ENCODE assay signal across 9 cellular contexts in genomic region chr14:91980157-91980556, GRCh38. TPM values are rescaled to one million over a fixed set of nuclear protein-coding genes. Genes with fewer than 3 reads are reported as not detected.
A peak's percentile ranks its signal among the peaks of the same experiment; 100 is the strongest.
DNase-seq lines count a peak whose midpoint lies in the region; ATAC-seq, FAIRE-seq and TF ChIP-seq lines count a peak whose summit lies in the region.
"Had no signal": no experiment of that assay in that cellular context is flagged by ENCODE, and none has a peak within 500 bp of the region (broad histone marks: within the 10 kb centered on the region; RNA-seq: fewer than 3 reads in every experiment).

No MANE protein-coding gene starts in this region.

- H3K9me3 ChIP-seq in A549 (no peaks in the 10 kb centered on the region), skeletal muscle satellite cell (replicated peaks; ENCODE audit: low read length) (no peaks in the 10 kb centered on the region), kidney (ENCODE audit: control insufficient read depth in 1 of 2, low read length in 2 of 2) (no peaks in the 10 kb centered on the region), MG63 (no peaks in the 10 kb centered on the region), uterus (no peaks in the 10 kb centered on the region)

- peak overlapping the region; percentile 23 for H3K4me2 ChIP-seq in A549
- H3K4me2 ChIP-seq in skeletal muscle satellite cell (ENCODE audit: low read length) = peak overlapping the region; percentile 60

- DNase-seq in A549 (ENCODE audit: low read depth in 1 of 2, low spot score in 1 of 2) (peak; percentile 76 to 84), HPDE6-E6E7 (ENCODE audit: extremely low spot score) (peak; percentile 95), brain pericyte (ENCODE audit: low read depth, low spot score) (peak; percentile 21), kidney (no peak), MG63 (no peak), uterus (no peak)

- TF ChIP-seq POLR2A in A549 (IDR thresholded peaks at IDR 0.05; ENCODE audit: low read length) (no peak), uterus (IDR thresholded peaks at IDR 0.05) (no peak)

- H3K36me3 ChIP-seq in skeletal muscle satellite cell (ENCODE audit: insufficient read depth, low read length) (no peaks in the 10 kb centered on the region), kidney (ENCODE audit: control insufficient read depth in 1 of 2, insufficient read depth in 2 of 2, low read length in 2 of 2) (peaks cover 0 to 4% of the 10 kb centered on the region in 2 donors), MG63 (peaks cover 7% of the 10 kb centered on the region; the same call in 1 of the 2 replicates), uterus (no peaks in the 10 kb centered on the region)

- H3K4me1 ChIP-seq in A549 (peaks cover 16% of the 10 kb centered on the region), skeletal muscle satellite cell (ENCODE audit: control insufficient read depth, insufficient read depth, low read length) (peaks cover 56% of the 10 kb centered on the region), kidney (ENCODE audit: control insufficient read depth in 1 of 2, insufficient read depth in 1 of 2, low read depth in 1 of 2, low read length in 2 of 2) (peaks cover 0 to 2% of the 10 kb centered on the region in 2 donors), uterus (peaks cover 0 to 10% of the 10 kb centered on the region in 2 donors)

- TF ChIP-seq EP300 in A549 (IDR thresholded peaks at IDR 0.05) = no peak

- ATAC-seq in A549 (peak; percentile 92 to 99), GM18873 (IDR thresholded peaks at IDR 0.05; ENCODE audit: low FRiP score, unreplicated experiment) (peak; percentile 43)

- H3K27me3 ChIP-seq in skeletal muscle satellite cell (ENCODE audit: control insufficient read depth, insufficient read depth, low read length) (no peaks in the 10 kb centered on the region), MG63 (no peaks in the 10 kb centered on the region), uterus (no peaks in the 10 kb centered on the region)

- POLR2A ChIA-PET in A549 (lab: Yijun Ruan, JAX) = interaction anchor here (0.6 to 1.0 kb wide), 2 partner anchors 51 to 470 kb away, joined by 3 read pairs; partner anchors contain the start of gene PPP4R3A

- FAIRE-seq in A549 (lab: Jason Lieb, UNC) = peak; percentile 89
- no peak for FAIRE-seq in kidney (lab: Jason Lieb, UNC)
- FAIRE-seq: GM18507 had no signal

- peak overlapping the region; percentile 15 for H3K9ac ChIP-seq in skeletal muscle satellite cell (ENCODE audit: low read depth, low read length)
- H3K9ac ChIP-seq in kidney (ENCODE audit: low read length in 2 of 2) = no peak overlapping the region

- CTCF ChIA-PET in A549 (lab: Yijun Ruan, JAX) = interaction anchor here (1.6 kb wide), 1 partner anchor 17 kb away, joined by 5 read pairs; no protein-coding TSS in a partner anchor

- no peak for TF ChIP-seq RAD21 in A549 (conservative IDR thresholded peaks at IDR 0.05 in 1 of 2, IDR thresholded peaks at IDR 0.05 in 1 of 2)

- TF ChIP-seq CTCF in A549 (IDR thresholded peaks at IDR 0.05) (no peak), kidney (IDR thresholded peaks at IDR 0.05; ENCODE audit: borderline replicate concordance, extremely low read depth, insufficient read depth) (no peak), uterus (IDR thresholded peaks at IDR 0.05) (no peak)

- intact Hi-C loops in kidney (cut with DNase I) = no loop called here
- intact Hi-C loops in uterus (cut with DNase I; ENCODE audit: low total_unique reads) = no loop called here

- H3K4me3 ChIP-seq in A549 (no peak overlapping the region), skeletal muscle satellite cell (ENCODE audit: low read length) (no peak overlapping the region), kidney (ENCODE audit: low read length in 2 of 2) (no peak overlapping the region), MG63 (no peak overlapping the region), uterus (no peak overlapping the region)

- H3K27ac ChIP-seq in A549 (no peak overlapping the region), kidney (ENCODE audit: low read depth in 2 of 2, low read length in 2 of 2) (no peak overlapping the region), uterus (peak overlapping the region in 1 of 2 donors; percentile 19)

TF ChIP-seq in A549, 52 proteins besides CTCF, POLR2A, EP300 and RAD21:
- peak; percentile 87 for TF ChIP-seq JUNB (IDR thresholded peaks at IDR 0.05)
- peak; percentile 38; the same call in 1 of the 2 replicates for TF ChIP-seq USF2 (IDR thresholded peaks at IDR 0.05)
- peak; percentile 49 for TF ChIP-seq MAFK (IDR thresholded peaks at IDR 0.05; ENCODE audit: partially characterized antibody)
- TF ChIP-seq POLR2AphosphoS2 (conservative IDR thresholded peaks at IDR 0.05; ENCODE audit: low read length) = no peak
- TF ChIP-seq FOSL2 (IDR thresholded peaks at IDR 0.05) = peak; percentile 77
- peak; percentile 86 for TF ChIP-seq FOSL2 (CRISPR knock-in tag; IDR thresholded peaks at IDR 0.05)
- no peak for TF ChIP-seq ESRRA (IDR thresholded peaks at IDR 0.05; ENCODE audit: borderline replicate concordance, low read length)

RNA-seq across cellular contexts. Expression of gene FBLN5, which starts 32.7 kb away (rescaled TPM):
- polyA plus RNA-seq in A549 (2011; rRNA removed) (0.88 and 2.1 TPM in 2 replicates), A549 (2017; fragmentation: RNase III; extraction: RNeasy Plus Mini Kit Qiagen cat#74134 plus additional on column Dnase treatment) (1.3 to 1.8 TPM (median 1.5 TPM) in 3 replicates), kidney (ENCODE audit: insufficient read depth, low read depth, low replicate concordance) (75.2 TPM)
- 0.95 and 1.2 TPM in 2 replicates for polyA plus RNA-seq in A549 (2012; cell fraction: cytosol; rRNA removed)
- polyA plus RNA-seq in A549 (2012; cell fraction: nucleus; rRNA removed) = 0.88 and 3.0 TPM in 2 replicates
- 1.5 TPM in 2 replicates for polyA minus RNA-seq in A549 (2011; rRNA and poly(A)+ RNA removed)
- 38.5 and 46.3 TPM in 2 replicates for total RNA-seq in skeletal muscle satellite cell (2012; rRNA removed)
- total RNA-seq in kidney (99.0 TPM), uterus (100 to 1,000 TPM in 2 of 4 donors, 10 to 100 TPM in 2; 48.0 to 304 (median 165) TPM)
- total RNA-seq in MG63 (2014; rRNA removed; shearing (Covaris generic); ENCODE audit: low replicate concordance) = 0.16 and 26.2 TPM in 2 replicates

RNA-seq across cellular contexts. Expression of gene TRIP11, which starts 59.7 kb away (rescaled TPM):
- polyA plus RNA-seq in A549 (2011; rRNA removed) (24.5 and 26.8 TPM in 2 replicates), A549 (2017; fragmentation: RNase III; extraction: RNeasy Plus Mini Kit Qiagen cat#74134 plus additional on column Dnase treatment) (7.8 to 8.0 TPM (median 7.9 TPM) in 3 replicates), kidney (ENCODE audit: insufficient read depth, low read depth, low replicate concordance) (6.2 TPM)
- polyA plus RNA-seq in A549 (2012; cell fraction: cytosol; rRNA removed) = 3.1 and 3.7 TPM in 2 replicates
- 1.8 and 2.8 TPM in 2 replicates for polyA plus RNA-seq in A549 (2012; cell fraction: nucleus; rRNA removed)
- 59.3 and 65.9 TPM in 2 replicates for polyA minus RNA-seq in A549 (2011; rRNA and poly(A)+ RNA removed)
- total RNA-seq in skeletal muscle satellite cell (2012; rRNA removed) = 19.4 and 25.3 TPM in 2 replicates
- total RNA-seq in kidney (71.5 TPM), uterus (10 to 100 TPM; 17.1 to 68.7 (median 47.7) TPM)
- 7.9 and 13.4 TPM in 2 replicates for total RNA-seq in MG63 (2014; rRNA removed; shearing (Covaris generic); ENCODE audit: low replicate concordance)

Comparison
In these comparisons a context has a peak if more than half of its experiments do, and no peak if none do; other contexts are left out.
1. DNase-seq: peak in A549 (2 of 2), HPDE6-E6E7 (single experiment) and brain pericyte (single experiment); none in kidney (single experiment), MG63 (single experiment) and uterus (0 of 2).